In genomic region chr3:179449621-179450020, GRCh38 we compare ENCODE assay signal across 10 cellular contexts. TPM values are rescaled to one million over a fixed set of nuclear protein-coding genes. Genes with fewer than 3 reads are reported as not detected.
DNase-seq lines count a peak whose midpoint lies in the region; ATAC-seq and TF ChIP-seq lines count a peak whose summit lies in the region.
"Had no signal": no experiment of that assay in that cellular context is flagged by ENCODE, and none has a peak within 500 bp of the region (broad histone marks: within the 10 kb centered on the region; RNA-seq: fewer than 3 reads in every experiment).

No MANE protein-coding gene starts in this region.

- in situ Hi-C loops in gastrocnemius medialis (cut with MboI; ENCODE audit: low sequenced_read_pairs in 4 of 4) = no loop called here

- peak overlapping the region; percentile 76 for H3K9ac ChIP-seq in fibroblast of lung (ENCODE audit: insufficient read depth, low read length)

- intact Hi-C loops in gastrocnemius medialis (cut with DNase I; ENCODE audit: low total_unique reads) = no loop called here

- ATAC-seq in gastrocnemius medialis (no peak), HG03565 (IDR thresholded peaks at IDR 0.05; ENCODE audit: unreplicated experiment) (no peak), HG03378 (IDR thresholded peaks at IDR 0.05; ENCODE audit: unreplicated experiment) (no peak), GM18870 (IDR thresholded peaks at IDR 0.05; ENCODE audit: unreplicated experiment) (no peak)
- ATAC-seq: activated CD4-positive, CD25-positive, alpha-beta regulatory T cell treated with anti-CD3 and anti-CD28 coated beads, Interleukin-2, amount 50 U/mL, for 24 hours had no signal

- H3K36me3 ChIP-seq in SJSA1 = peaks cover 31% of the 10 kb centered on the region
- no peaks in the 10 kb centered on the region for H3K36me3 ChIP-seq in fibroblast of lung (ENCODE audit: control insufficient read depth, insufficient read depth, low read length)
- H3K36me3 ChIP-seq in gastrocnemius medialis = no peaks in the 10 kb centered on the region

- H3K4me1 ChIP-seq in SJSA1 (replicated peaks) (peaks cover 25% of the 10 kb centered on the region), fibroblast of lung (ENCODE audit: control insufficient read depth, extremely low read depth, insufficient read depth, low read length) (peaks cover 2% of the 10 kb centered on the region), gastrocnemius medialis (peaks cover 0 to 19% of the 10 kb centered on the region in 2 donors)

- TF ChIP-seq CTCF in GM12865 (IDR thresholded peaks at IDR 0.05; ENCODE audit: insufficient read depth, low read depth, low read length, missing control alignments) (no peak), fibroblast of lung (conservative IDR thresholded peaks at IDR 0.05 in 1 of 2, IDR thresholded peaks at IDR 0.05 in 1 of 2; ENCODE audit: low read depth in 1 of 2, low read length in 2 of 2) (no peak), gastrocnemius medialis (IDR thresholded peaks at IDR 0.05 in 4 of 5, conservative IDR thresholded peaks at IDR 0.05 in 1 of 5) (no peak)

- no peak for DNase-seq in GM12865 (ENCODE audit: low read depth)
- DNase-seq in SJSA1 (ENCODE audit: low read depth in 1 of 2, low spot score in 2 of 2) = peak in 1 of 2 experiments; percentile 11
- peak; percentile 33 to 55 for DNase-seq in fibroblast of lung (ENCODE audit: low read depth in 2 of 2)
- no peak for DNase-seq in gastrocnemius medialis
- no peak for DNase-seq in HuH-7 (ENCODE audit: low spot score)
- DNase-seq: NCI-H1930 had no signal

- H3K4me3 ChIP-seq in GM12865 (ENCODE audit: low read depth, low read length) (peak overlapping the region; percentile 81), SJSA1 (peak overlapping the region; percentile 99), fibroblast of lung (replicated peaks in 1 of 4; ENCODE audit: control extremely low read depth in 1 of 4, insufficient read depth in 1 of 4, low read depth in 3 of 4, low read length in 4 of 4) (peak overlapping the region; percentile 68 to 96 (median 84)), gastrocnemius medialis (peak overlapping the region; percentile 58 to 68 (median 63))

- H3K9me3 ChIP-seq in SJSA1 (replicated peaks) (0 out of 2 replicates have a peak, but pooled peaks cover 4% of the 10 kb centered on the region), fibroblast of lung (ENCODE audit: control insufficient read depth, insufficient read depth, low read depth, low read length) (no peaks in the 10 kb centered on the region), gastrocnemius medialis (no peaks in the 10 kb centered on the region)

- H3K27ac ChIP-seq in SJSA1 = peak overlapping the region; percentile 95; the same call in 1 of the 2 replicates
- peak overlapping the region; percentile 88 for H3K27ac ChIP-seq in fibroblast of lung (ENCODE audit: insufficient read depth, low read length)
- H3K27ac ChIP-seq in gastrocnemius medialis = peak overlapping the region in 3 of 4 donors; percentile 68 to 80 (median 80)

- H3K27me3 ChIP-seq in SJSA1 (replicated peaks) = no peaks in the 10 kb centered on the region
- no peaks in the 10 kb centered on the region for H3K27me3 ChIP-seq in fibroblast of lung (ENCODE audit: control insufficient read depth, insufficient read depth, low read length)
- peaks cover 0 to 30% (median 6%) of the 10 kb centered on the region in 3 donors for H3K27me3 ChIP-seq in gastrocnemius medialis

- H3K4me2 ChIP-seq in fibroblast of lung (ENCODE audit: extremely low read depth, insufficient read depth, low read length) = peak overlapping the region; percentile 92

- no peak for TF ChIP-seq POLR2A in gastrocnemius medialis (IDR thresholded peaks at IDR 0.05)

- no peaks in the 10 kb centered on the region for H4K20me1 ChIP-seq in fibroblast of lung (ENCODE audit: control insufficient read depth, extremely low read depth, insufficient read depth, low read length)

- no peak overlapping the region for H2AFZ ChIP-seq in fibroblast of lung (ENCODE audit: low read length)

- H3K79me2 ChIP-seq in fibroblast of lung (ENCODE audit: control insufficient read depth, insufficient read depth, low read length) = peaks cover 62% of the 10 kb centered on the region

RNA-seq across cellular contexts. Expression of gene GNB4, which starts 1.6 kb away (rescaled TPM):
- total RNA-seq in SJSA1 (2014; rRNA removed; shearing (Covaris generic)) = 105 and 113 TPM in 2 replicates
- total RNA-seq in fibroblast of lung (49.6 and 55.7 TPM in 2 replicates), gastrocnemius medialis (1 to 10 TPM; 3.4 to 4.9 (median 3.7) TPM)
- polyA plus RNA-seq in fibroblast of lung = 56.9 and 83.1 TPM in 2 replicates
- 31.1 and 40.3 TPM in 2 replicates for polyA plus RNA-seq in fibroblast of lung (2012)
- 49.3 and 64.3 TPM in 2 replicates for polyA minus RNA-seq in fibroblast of lung (ENCODE audit: low replicate concordance)

Comparison
In these comparisons a context has a peak if more than half of its experiments do, and no peak if none do; other contexts are left out.
1. DNase-seq: peak in fibroblast of lung (2 of 2); none in GM12865 (single experiment), gastrocnemius medialis (0 of 2) and HuH-7 (single experiment).
2. Peak in every context shown above with its lines, with median percentiles within 50 percentile points of each other: H3K4me3 ChIP-seq and H3K27ac ChIP-seq.